ENCODE assay signal across 8 cellular contexts in the genomic region with DNA sequence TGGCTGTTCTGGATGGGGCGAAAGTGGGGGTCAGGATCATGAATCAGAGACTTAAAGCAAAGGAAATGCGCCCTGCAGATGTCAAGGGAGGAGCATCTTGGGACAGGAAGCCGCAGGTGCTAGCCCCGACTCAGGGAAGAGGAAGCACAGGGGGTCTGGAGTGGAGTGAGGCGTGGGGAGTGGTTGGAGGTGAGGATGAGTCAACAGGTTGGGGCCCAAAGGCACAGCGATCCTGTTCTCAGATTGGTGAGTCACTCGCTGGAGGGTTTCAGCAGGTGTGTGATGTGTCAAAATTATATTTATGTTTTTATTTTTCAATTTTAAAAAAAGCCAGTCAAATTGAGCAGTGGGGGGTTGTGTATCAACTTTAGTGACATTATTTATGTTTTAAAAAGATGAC.
A peak's percentile ranks its signal among the peaks of the same experiment; 100 is the strongest.
DNase-seq lines count a peak whose midpoint lies in the region; ATAC-seq and TF ChIP-seq lines count a peak whose summit lies in the region.

No MANE protein-coding gene starts in this region.

- H3K27me3 ChIP-seq in GM06990 (replicated peaks; ENCODE audit: control insufficient read depth, insufficient read depth, low read length), result no peaks in the 10 kb centered on the region

- no peak for TF ChIP-seq CTCF in GM06990 (IDR thresholded peaks at IDR 0.05; ENCODE audit: insufficient read depth, low read length, poor library complexity, severe bottlenecking)

- peak; percentile 49 for DNase-seq in GM06990 (ENCODE audit: extremely low read depth, insufficient read length)
- DNase-seq in RPMI8226, result peak; percentile 86
- DNase-seq in activated gamma-delta T cell treated with anti-CD3 and anti-CD28 coated beads, Interleukin-2, amount 50 U/mL, for 16 hours (ENCODE audit: low read depth), result peak; percentile 66
- peak; percentile 47 to 50 for DNase-seq in stimulated activated CD4-positive, alpha-beta T cell treated with anti-CD3 and anti-CD28 coated beads, Interleukin-1b, Interleukin-23, amount 100 ng/mL, for 1 hour (ENCODE audit: low read depth in 2 of 2)
- no peak for DNase-seq in NCI-H1694 treated with DMSO at 0.1 percent for 48 hours (lab: John Stamatoyannopoulos, UW)
- DNase-seq in HuH-7 (ENCODE audit: low spot score), result no peak

- no peaks in the 10 kb centered on the region for H3K36me3 ChIP-seq in GM06990 (ENCODE audit: control insufficient read depth, insufficient read depth, low read length)

- ATAC-seq in GM21515 (IDR thresholded peaks at IDR 0.05; ENCODE audit: unreplicated experiment), result no peak
- ATAC-seq in GM21619 (IDR thresholded peaks at IDR 0.05; ENCODE audit: unreplicated experiment), result no peak

- H3K4me3 ChIP-seq in GM06990 (replicated peaks; ENCODE audit: low read depth, low read length), result no peak overlapping the region

Comparison
In these comparisons a context has a peak if more than half of its experiments do, and no peak if none do; other contexts are left out.
1. DNase-seq: peak in GM06990 (single experiment), RPMI8226 (single experiment), activated gamma-delta T cell treated with anti-CD3 and anti-CD28 coated beads, Interleukin-2, amount 50 U/mL, for 16 hours (single experiment) and stimulated activated CD4-positive, alpha-beta T cell treated with anti-CD3 and anti-CD28 coated beads, Interleukin-1b, Interleukin-23, amount 100 ng/mL, for 1 hour (2 of 2); none in NCI-H1694 treated with DMSO at 0.1 percent for 48 hours (single experiment) and HuH-7 (single experiment).